ENCODE assay signal across 13 cellular contexts in the genomic region with DNA sequence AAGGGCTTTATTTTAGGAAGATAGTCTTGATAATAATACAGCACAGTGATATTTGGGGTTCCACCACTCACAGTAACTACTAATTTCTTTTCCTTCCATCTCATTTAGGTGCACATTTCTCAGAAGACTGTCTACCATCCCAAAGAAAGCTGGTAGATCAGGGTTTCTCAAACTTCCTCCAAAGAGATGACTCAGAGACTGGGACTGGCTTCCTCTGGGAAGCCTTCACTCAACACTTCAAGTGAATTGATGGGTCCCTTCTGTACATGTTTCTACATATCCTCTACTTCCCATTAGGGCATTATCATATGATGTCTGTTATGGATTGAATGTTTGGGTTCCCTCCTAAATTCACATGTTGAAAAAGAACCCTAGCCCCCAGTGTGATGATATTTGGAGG.
"Had no signal": no experiment of that assay in that cellular context is flagged by ENCODE, and none has a peak within 500 bp of the region (broad histone marks: within the 10 kb centered on the region; RNA-seq: fewer than 3 reads in every experiment).

No MANE protein-coding gene starts in this region.

- H3K36me3 ChIP-seq: right atrium auricular region had no signal

- H3K4me1 ChIP-seq: right atrium auricular region had no signal

- H3K9me3 ChIP-seq: right atrium auricular region had no signal

- DNase-seq: activated CD4-positive, alpha-beta T cell treated with anti-CD3 and anti-CD28 coated beads, Interleukin-2, amount 10 ng/mL, durations not matched to agents 24 days and 14 days; activated CD4-positive, CD25-positive, alpha-beta regulatory T cell; activated CD8-positive, alpha-beta memory T cell treated with anti-CD3 and anti-CD28 coated beads, Interleukin-2, amount 50 U/mL, for 4 hours; activated CD8-positive, alpha-beta T cell treated with anti-CD3 and anti-CD28 coated beads, Interleukin-2, amount 10 ng/mL, durations not matched to agents 7 days and 5 days; activated naive CD4-positive, alpha-beta T cell; activated T-cell treated with anti-CD3 and anti-CD28 coated beads, Interleukin-2, amount 50 U/mL, for 72 hours; foreskin melanocyte; mesendoderm; posterior cingulate gyrus; stimulated activated naive CD8-positive, alpha-beta T cell treated with anti-CD3 and anti-CD28 coated beads, Interleukin-15, amount 100 ng/mL, for 72 hours had no signal

- H3K4me3 ChIP-seq: right atrium auricular region had no signal

- H3K27me3 ChIP-seq: right atrium auricular region had no signal

- H3K27ac ChIP-seq: right atrium auricular region had no signal

- ATAC-seq: activated CD8-positive, alpha-beta T cell treated with anti-CD3 and anti-CD28 coated beads, Interleukin-2, amount 10 ng/mL, durations not matched to agents 7 days and 5 days; activated T-cell treated with anti-CD3 and anti-CD28 coated beads, Interleukin-2, amount 50 U/mL, for 72 hours; esophagus mucosa; natural killer cell treated with Interleukin-12 subunit alpha and Interleukin-12 subunit beta and Interleukin-15 and Interleukin-18, amount 100 ng/mL, for 72 hours; stimulated activated naive CD8-positive, alpha-beta T cell treated with anti-CD3 and anti-CD28 coated beads, Interleukin-15, amount 100 ng/mL, for 72 hours had no signal
